Comparison of ENCODE assay signal across 7 cellular contexts in the genomic region with DNA sequence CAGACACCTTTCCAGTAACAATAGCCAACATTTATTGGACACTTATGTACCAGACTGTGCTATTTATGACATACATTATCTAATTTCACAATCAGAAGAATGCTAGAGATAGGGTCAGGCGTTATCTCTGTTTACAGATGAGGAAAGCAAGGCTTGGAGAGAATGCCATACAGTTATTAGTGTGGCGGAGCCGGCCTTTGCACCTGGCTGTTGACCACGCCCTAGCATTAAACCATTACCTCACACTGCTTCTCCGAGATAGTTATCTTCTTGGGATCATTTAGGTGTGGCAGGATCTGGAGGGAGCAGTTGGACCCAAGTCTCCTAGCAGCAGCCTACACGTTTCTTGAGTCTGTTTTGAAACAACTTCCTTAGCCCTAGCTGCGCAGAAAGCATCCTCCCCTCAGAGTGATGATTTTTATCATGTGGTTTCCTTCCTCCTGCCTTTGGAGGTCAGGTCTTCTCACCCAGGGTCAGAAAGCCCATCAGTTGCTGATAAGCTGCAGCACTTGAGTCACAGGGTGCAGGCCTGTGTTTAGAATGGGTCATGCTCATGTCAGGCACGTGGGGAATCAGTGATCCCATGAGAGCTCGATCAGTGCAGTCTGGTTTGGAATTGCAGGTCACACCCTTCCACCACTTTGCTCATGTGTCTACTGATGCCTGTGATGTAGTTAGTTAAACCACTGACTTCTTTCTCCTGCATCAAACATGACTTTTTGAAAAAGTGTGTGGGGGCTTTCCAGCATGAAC.
DNase-seq lines count a peak whose midpoint lies in the region; ATAC-seq and TF ChIP-seq lines count a peak whose summit lies in the region.

No MANE protein-coding gene starts in this region.

- peaks cover 80 to 97% (median 94%) of the 10 kb centered on the region in 3 donors for H3K4me1 Mint-ChIP-seq in naive B cell

- no peaks in the 10 kb centered on the region for H3K27me3 Mint-ChIP-seq in naive B cell

- H3K36me3 Mint-ChIP-seq in naive B cell: peaks cover 9 to 15% of the 10 kb centered on the region in 2 donors

- peak; percentile 27 for ATAC-seq in GM19324 (IDR thresholded peaks at IDR 0.05; ENCODE audit: low FRiP score, unreplicated experiment)
- peak; percentile 23 for ATAC-seq in HG03439 (IDR thresholded peaks at IDR 0.05; ENCODE audit: unreplicated experiment)
- ATAC-seq in naive B cell (ENCODE audit: low read depth in 2 of 2): peak; percentile 63 to 68

- DNase-seq in T-helper 2 cell (peak in 4 of 5 experiments; percentile 31 to 95 (median 76)), cardiac fibroblast (ENCODE audit: low read depth in 2 of 2) (peak; percentile 53 to 67), naive B cell (peak; percentile 69), hypothalamus (lab: John Stamatoyannopoulos, UW) (no peak), RPMI8226 (no peak)

- H3K9me3 Mint-ChIP-seq in naive B cell: peaks cover 0 to 2% (median 0%) of the 10 kb centered on the region in 7 donors

- H3K27ac Mint-ChIP-seq in naive B cell: peak overlapping the region; percentile 85 to 99 (median 96)

- H3K4me3 Mint-ChIP-seq in naive B cell: peak overlapping the region; percentile 37 to 89 (median 83)

- no peak for TF ChIP-seq CTCF in cardiac fibroblast (IDR thresholded peaks at IDR 0.05; ENCODE audit: low read depth, low read length)

- no peak overlapping the region for H3K4me3 ChIP-seq in cardiac fibroblast (replicated peaks in 1 of 2; ENCODE audit: low read depth in 2 of 2, low read length in 2 of 2)

Comparison
In these comparisons a context has a peak if more than half of its experiments do, and no peak if none do; other contexts are left out.
1. DNase-seq: peak in T-helper 2 cell (4 of 5), cardiac fibroblast (2 of 2) and naive B cell (single experiment); none in hypothalamus (0 of 51) and RPMI8226 (single experiment).
2. Peak in every context shown above with its lines, with median percentiles within 50 percentile points of each other: ATAC-seq.